Comparison of ENCODE assay signal across 23 cellular contexts in genomic region chr1:224113005-224113404, GRCh38. TPM values are rescaled to one million over a fixed set of nuclear protein-coding genes. Genes with fewer than 3 reads are reported as not detected.
DNase-seq lines count a peak whose midpoint lies in the region; ATAC-seq and TF ChIP-seq lines count a peak whose summit lies in the region.
"Had no signal": no experiment of that assay in that cellular context is flagged by ENCODE, and none has a peak within 500 bp of the region (broad histone marks: within the 10 kb centered on the region; RNA-seq: fewer than 3 reads in every experiment).

No MANE protein-coding gene starts in this region.

- H3F3A ChIP-seq in PC-9 (ENCODE audit: insufficient read depth, low read depth) = peaks cover 4% of the 10 kb centered on the region; the same call in 1 of the 2 replicates

- in situ Hi-C loops in transverse colon (cut with MboI; ENCODE audit: low pct_ligation_motif_present in 1 of 4, low pct_unique_long_range_greater_than_20kb in 1 of 4, low sequenced_read_pairs in 3 of 4) = loop anchor here in 3 of 4 donors (10.0 to 25.0 kb wide), 4 partner anchors 199 to 342 kb away; partner anchors contain the start of gene NVL (in 1 of the 3)

- H2AFZ ChIP-seq in PC-9 = no peak overlapping the region

- no peak overlapping the region for H3K27ac ChIP-seq in PC-9
- no peak overlapping the region for H3K27ac ChIP-seq in transverse colon
- H3K27ac ChIP-seq in breast epithelium = no peak overlapping the region

- ATAC-seq in activated naive CD8-positive, alpha-beta T cell treated with anti-CD3 and anti-CD28 coated beads, Interleukin-2, amount 50 U/mL, for 24 hours = no peak
- no peak for ATAC-seq in natural killer cell treated with Interleukin-12 subunit alpha and Interleukin-12 subunit beta and Interleukin-15 and Interleukin-18, amount 100 ng/mL, for 72 hours
- no peak for ATAC-seq in HG02610 (IDR thresholded peaks at IDR 0.05; ENCODE audit: unreplicated experiment)

- POLR2A ChIA-PET in PC-9 (lab: Charles Lee; ENCODE audit: unreplicated experiment) = no interaction called here

- H3K9me3 ChIP-seq in PC-9 (ENCODE audit: insufficient read depth, low read depth) (no peaks in the 10 kb centered on the region), transverse colon (no peaks in the 10 kb centered on the region), breast epithelium (no peaks in the 10 kb centered on the region)
- H3K9me3 ChIP-seq: A549, adrenal gland, spleen, uterus had no signal

- TF ChIP-seq POLR2A in transverse colon (IDR thresholded peaks at IDR 0.05) = no peak
- TF ChIP-seq POLR2A in breast epithelium (IDR thresholded peaks at IDR 0.05) = no peak

- intact Hi-C loops in PC-9 (cut with micrococcal nuclease; ENCODE audit: unreplicated experiment) (loop anchor here (5.0 kb wide), 1 partner anchor 121 kb away; no protein-coding TSS in a partner anchor), transverse colon (cut with DNase I; ENCODE audit: low total_unique reads) (no loop called here), breast epithelium (cut with DNase I; ENCODE audit: low total_unique reads) (no loop called here)

- TF ChIP-seq CTCF in PC-9 (conservative IDR thresholded peaks at IDR 0.05) (no peak), transverse colon (IDR thresholded peaks at IDR 0.05) (no peak), breast epithelium (IDR thresholded peaks at IDR 0.05) (no peak)

- peak overlapping the region; percentile 90; the same call in 1 of the 2 replicates for H3K4me2 ChIP-seq in PC-9

- no peaks in the 10 kb centered on the region for H3K27me3 ChIP-seq in PC-9 (ENCODE audit: insufficient read depth, low read depth)
- H3K27me3 ChIP-seq in transverse colon = peaks cover 7% of the 10 kb centered on the region
- no peaks in the 10 kb centered on the region for H3K27me3 ChIP-seq in breast epithelium
- H3K27me3 ChIP-seq: adrenal gland had no signal

- H3K4me3 ChIP-seq in PC-9 (no peak overlapping the region), transverse colon (no peak overlapping the region), breast epithelium (no peak overlapping the region)

- H3K4me1 Mint-ChIP-seq in activated naive CD8-positive, alpha-beta T cell (ENCODE audit: low read depth) = peaks cover 23% of the 10 kb centered on the region
- peaks cover 27% of the 10 kb centered on the region for H3K4me1 Mint-ChIP-seq in activated naive CD8-positive, alpha-beta T cell treated with anti-CD3 and anti-CD28 coated beads, Interleukin-2, amount 50 U/mL, for 24 hours
- H3K4me1 Mint-ChIP-seq in natural killer cell treated with Interleukin-12 subunit alpha and Interleukin-12 subunit beta and Interleukin-15 and Interleukin-18, amount 100 ng/mL, for 72 hours (ENCODE audit: low read depth in 2 of 2) = peaks cover 19% of the 10 kb centered on the region in 2 donors

- 69 to 75% methylated on average over 7 to 10 of the region's 10 CpGs for WGBS in transverse colon (ENCODE audit: low coverage in 1 of 2), 2 donors

- H3K4me1 ChIP-seq in PC-9 (replicated peaks; ENCODE audit: insufficient read depth) (peaks cover 24% of the 10 kb centered on the region), transverse colon (peaks cover 12 to 27% (median 20%) of the 10 kb centered on the region in 4 donors), breast epithelium (no peaks in the 10 kb centered on the region)

- peaks cover 42% of the 10 kb centered on the region for H3K79me2 ChIP-seq in PC-9 (ENCODE audit: low read depth)

- CTCF ChIA-PET in PC-9 (lab: Charles Lee) = interaction anchor here (0.7 kb wide), 1 partner anchor 62 kb away, joined by 5 read pairs; no protein-coding TSS in a partner anchor

- H3K9me3 Mint-ChIP-seq in activated naive CD8-positive, alpha-beta T cell (ENCODE audit: low read depth) = no peaks in the 10 kb centered on the region
- no peaks in the 10 kb centered on the region for H3K9me3 Mint-ChIP-seq in activated naive CD8-positive, alpha-beta T cell treated with anti-CD3 and anti-CD28 coated beads, Interleukin-2, amount 50 U/mL, for 24 hours
- H3K9me3 Mint-ChIP-seq in natural killer cell treated with Interleukin-12 subunit alpha and Interleukin-12 subunit beta and Interleukin-15 and Interleukin-18, amount 100 ng/mL, for 72 hours = no peaks in the 10 kb centered on the region
- H3K9me3 Mint-ChIP-seq: activated CD4-positive, alpha-beta T cell treated with anti-CD3 and anti-CD28 coated beads, Interleukin-2, amount 10 ng/mL, durations not matched to agents 7 days and 5 days; HFFc6; mesothelial cell of epicardium had no signal

- H4K20me1 ChIP-seq in PC-9 (ENCODE audit: insufficient read depth) = peaks cover 16% of the 10 kb centered on the region

- TF ChIP-seq EP300 in transverse colon (IDR thresholded peaks at IDR 0.05; ENCODE audit: low read depth) = no peak

- H3K36me3 ChIP-seq in PC-9 (ENCODE audit: low read depth) = 0 out of 2 replicates have a peak, but pooled peaks cover 6% of the 10 kb centered on the region
- no peaks in the 10 kb centered on the region for H3K36me3 ChIP-seq in transverse colon
- H3K36me3 ChIP-seq in breast epithelium = no peaks in the 10 kb centered on the region
- H3K36me3 ChIP-seq: adrenal gland, uterus had no signal

- no TSS peak for BruUV-seq in PC-9 (replicated peaks; lab: Mats Ljungman, UMichigan)

- H3K27ac Mint-ChIP-seq in activated naive CD8-positive, alpha-beta T cell = no peak overlapping the region
- H3K27ac Mint-ChIP-seq in activated naive CD8-positive, alpha-beta T cell treated with anti-CD3 and anti-CD28 coated beads, Interleukin-2, amount 50 U/mL, for 24 hours = no peak overlapping the region
- peak overlapping the region in 1 of 2 donors; percentile 95 for H3K27ac Mint-ChIP-seq in natural killer cell treated with Interleukin-12 subunit alpha and Interleukin-12 subunit beta and Interleukin-15 and Interleukin-18, amount 100 ng/mL, for 72 hours

- peak overlapping the region; percentile 91 for H3K4me3 Mint-ChIP-seq in activated naive CD8-positive, alpha-beta T cell
- no peak overlapping the region for H3K4me3 Mint-ChIP-seq in activated naive CD8-positive, alpha-beta T cell treated with anti-CD3 and anti-CD28 coated beads, Interleukin-2, amount 50 U/mL, for 24 hours
- H3K4me3 Mint-ChIP-seq in natural killer cell treated with Interleukin-12 subunit alpha and Interleukin-12 subunit beta and Interleukin-15 and Interleukin-18, amount 100 ng/mL, for 72 hours = peak overlapping the region; percentile 97

- H3K36me3 Mint-ChIP-seq in activated naive CD8-positive, alpha-beta T cell = no peaks in the 10 kb centered on the region
- H3K36me3 Mint-ChIP-seq in activated naive CD8-positive, alpha-beta T cell treated with anti-CD3 and anti-CD28 coated beads, Interleukin-2, amount 50 U/mL, for 24 hours (ENCODE audit: low read depth) = peaks cover 4% of the 10 kb centered on the region
- H3K36me3 Mint-ChIP-seq in natural killer cell treated with Interleukin-12 subunit alpha and Interleukin-12 subunit beta and Interleukin-15 and Interleukin-18, amount 100 ng/mL, for 72 hours = no peaks in the 10 kb centered on the region

- no peaks in the 10 kb centered on the region for H3K9me2 ChIP-seq in PC-9 (ENCODE audit: insufficient read depth)

- peaks cover 7% of the 10 kb centered on the region for H3K27me3 Mint-ChIP-seq in activated naive CD8-positive, alpha-beta T cell
- H3K27me3 Mint-ChIP-seq in activated naive CD8-positive, alpha-beta T cell treated with anti-CD3 and anti-CD28 coated beads, Interleukin-2, amount 50 U/mL, for 24 hours = peaks cover 7% of the 10 kb centered on the region
- H3K27me3 Mint-ChIP-seq in natural killer cell treated with Interleukin-12 subunit alpha and Interleukin-12 subunit beta and Interleukin-15 and Interleukin-18, amount 100 ng/mL, for 72 hours = peaks cover 10 to 28% of the 10 kb centered on the region in 2 donors

- DNase-seq in activated naive CD8-positive, alpha-beta T cell treated with anti-CD3 and anti-CD28 coated beads, Interleukin-2, amount 50 U/mL, for 24 hours = no peak
- DNase-seq in PC-9 = no peak
- no peak for DNase-seq in natural killer cell treated with Interleukin-12 subunit alpha and Interleukin-12 subunit beta and Interleukin-15 and Interleukin-18, amount 100 ng/mL, for 72 hours (ENCODE audit: low spot score)
- DNase-seq in transverse colon = no peak
- DNase-seq in central memory CD4-positive, alpha-beta T cell = no peak
- DNase-seq in breast epithelium (ENCODE audit: low spot score in 2 of 2) = no peak
- DNase-seq: activated CD4-positive, alpha-beta T cell treated with anti-CD3 and anti-CD28 coated beads, Interleukin-2, amount 10 ng/mL, durations not matched to agents 7 days and 5 days; activated CD8-positive, alpha-beta memory T cell treated with anti-CD3 and anti-CD28 coated beads, Interleukin-2, amount 50 U/mL, for 4 hours; activated effector memory CD4-positive, alpha-beta T cell treated with anti-CD3 and anti-CD28 coated beads, Interleukin-2, amount 50 U/mL, for 16 hours; adrenal gland; cortex of kidney; DMS153; GF-D8; HFFc6; Right ventricle myocardium superior; spleen; stimulated activated CD4-positive, alpha-beta T cell treated with anti-CD3 and anti-CD28 coated beads, Interleukin-4, amount 100 ng/mL, for 4 hours; SW 1271; uterus had no signal

RNA-seq across cellular contexts. Expression of gene FBXO28, which starts 0.9 kb away (rescaled TPM):
- total RNA-seq in PC-9 (2021) = 43.4 and 48.1 TPM in 2 replicates
- total RNA-seq in natural killer cell treated with Interleukin-12 subunit alpha and Interleukin-12 subunit beta and Interleukin-15 and Interleukin-18, amount 100 ng/mL, for 72 hours = 10 to 100 TPM; 28.1 to 32.4 TPM
- 10 to 100 TPM in 3 of 4 donors, 1 to 10 TPM in 1; 7.0 to 31.0 (median 26.4) TPM for total RNA-seq in transverse colon
- 10 to 100 TPM; 23.9 to 50.5 (median 26.2) TPM for total RNA-seq in breast epithelium
